25 cellular contexts compared by ENCODE assay signal in the genomic region with DNA sequence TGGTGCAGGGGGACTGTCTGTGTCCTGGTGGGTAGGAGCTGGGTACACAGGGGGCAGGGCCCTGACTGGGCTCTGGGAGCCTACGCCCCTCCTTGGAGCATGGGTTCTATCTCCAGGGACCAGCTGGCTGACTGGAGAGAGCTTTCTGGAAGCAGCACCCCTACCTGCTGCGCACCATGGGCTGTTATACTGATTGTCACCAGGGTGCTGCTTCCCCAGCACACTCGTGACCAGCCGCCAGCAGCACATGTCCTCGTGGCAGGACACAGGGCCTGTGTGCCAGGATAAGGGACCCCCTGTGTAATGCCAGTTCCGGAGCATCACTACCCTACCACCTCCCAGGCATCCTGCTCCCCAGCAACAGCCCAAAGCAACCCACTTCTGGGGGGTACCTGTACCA.
"Had no signal": no experiment of that assay in that cellular context is flagged by ENCODE, and none has a peak within 500 bp of the region (broad histone marks: within the 10 kb centered on the region; RNA-seq: fewer than 3 reads in every experiment).

No MANE protein-coding gene starts in this region.

- ATAC-seq: activated naive CD4-positive, alpha-beta T cell treated with anti-CD3 and anti-CD28 coated beads, Interleukin-2, amount 50 U/mL, for 72 hours; activated T-cell treated with anti-CD3 and anti-CD28 coated beads, Interleukin-2, amount 50 U/mL, for 72 hours; esophagus mucosa; heart left ventricle; left lung; natural killer cell; stimulated activated memory B cell treated with anti-CD40 and anti-IgM and Interleukin-4, amounts not matched to agents 10 μg/mL and 1 μg/mL and 100 μg/mL, for 72 hours; stimulated activated naive CD8-positive, alpha-beta T cell treated with anti-CD3 and anti-CD28 coated beads, Interleukin-15, amount 100 ng/mL, for 72 hours had no signal

- H3K36me3 ChIP-seq: heart left ventricle, left lung, sigmoid colon, suprapubic skin, tibial nerve had no signal

- H3K27me3 ChIP-seq: heart left ventricle, sigmoid colon, suprapubic skin, tibial nerve had no signal

- H3K4me3 ChIP-seq: coronary artery, heart left ventricle, left lung, lung, sigmoid colon, suprapubic skin, tibial nerve had no signal

- H3K9me3 ChIP-seq: heart left ventricle, left lung, sigmoid colon, suprapubic skin, tibial nerve had no signal

- H3K27ac ChIP-seq: coronary artery, heart left ventricle, left lung, sigmoid colon, suprapubic skin, tibial nerve had no signal

- DNase-seq: activated B cell treated with CpG ODN at 0.5 μM for 24 hours; activated naive CD4-positive, alpha-beta T cell; activated T-cell treated with anti-CD3 and anti-CD28 coated beads for 4 hours; activated T-cell treated with anti-CD3 and anti-CD28 coated beads, Interleukin-2, amount 50 U/mL, for 72 hours; cerebellar nuclear complex; foreskin fibroblast; kidney glomerular epithelial cell; mesendoderm; natural killer cell; sigmoid colon; small intestine; stimulated activated CD4-positive, alpha-beta T cell treated with anti-CD3 and anti-CD28 coated beads, Interleukin-1b, Interleukin-23, amount 100 ng/mL, for 48 hours; stimulated activated CD4-positive, alpha-beta T cell treated with anti-CD3 and anti-CD28 coated beads, Interleukin-4, amount 100 ng/mL, for 4 hours; stimulated activated CD8-positive, alpha-beta memory T cell treated with anti-CD3 and anti-CD28 coated beads, Interleukin-4, amount 100 ng/mL, for 48 hours; stimulated activated naive CD8-positive, alpha-beta T cell treated with anti-CD3 and anti-CD28 coated beads, Interleukin-15, amount 100 ng/mL, for 72 hours; T-helper 1 cell had no signal
